In genomic region chr3:114417682-114418081, GRCh38 we compare ENCODE assay signal across 14 cellular contexts.
DNase-seq lines count a peak whose midpoint lies in the region; ATAC-seq and FAIRE-seq lines count a peak whose summit lies in the region.
"Had no signal": no experiment of that assay in that cellular context is flagged by ENCODE, and none has a peak within 500 bp of the region (broad histone marks: within the 10 kb centered on the region; RNA-seq: fewer than 3 reads in every experiment).

No MANE protein-coding gene starts in this region.

- peaks cover 12% of the 10 kb centered on the region for H3K79me2 ChIP-seq in ACC112 (ENCODE audit: control insufficient read depth, insufficient read depth, low read length, unreplicated experiment)

- no peaks in the 10 kb centered on the region for H3K36me3 ChIP-seq in ACC112 (ENCODE audit: insufficient read depth, low read length)
- H3K36me3 ChIP-seq: BE2C had no signal

- no peak overlapping the region for H2AFZ ChIP-seq in ACC112 (ENCODE audit: low read length, unreplicated experiment)

- no peaks in the 10 kb centered on the region for H3K27me3 ChIP-seq in ACC112 (ENCODE audit: insufficient read depth, low read length)
- H3K27me3 ChIP-seq: BE2C had no signal

- peak overlapping the region; percentile 66 for H3K4me3 ChIP-seq in ACC112 (ENCODE audit: low read depth, low read length)
- H3K4me3 ChIP-seq: skin epidermis had no signal

- peak overlapping the region; percentile 86 for H3K27ac ChIP-seq in ACC112 (ENCODE audit: low read depth, low read length)

- DNase-seq in fibroblast of gingiva (ENCODE audit: low read depth) (peak; percentile 62), HTR-8/SVneo (ENCODE audit: insufficient read length, low spot score) (no peak), iPS-NIHi11 (ENCODE audit: low spot score) (no peak), iPS-NIHi7 (ENCODE audit: extremely low spot score) (no peak), pons (ENCODE audit: low spot score) (no peak)
- DNase-seq: BE2C, islet precursor cell, naive B cell, OCI-M1, T-helper 17 cell had no signal

- no peak for FAIRE-seq in HTR-8/SVneo (lab: Jason Lieb, UNC)

- ATAC-seq in GM21423 (IDR thresholded peaks at IDR 0.05; ENCODE audit: unreplicated experiment): peak; percentile 8
- ATAC-seq in HG03442 (IDR thresholded peaks at IDR 0.05; ENCODE audit: unreplicated experiment): peak; percentile 17
- ATAC-seq: T-helper 17 cell had no signal

- H3K4me1 ChIP-seq in ACC112 (ENCODE audit: control insufficient read depth, insufficient read depth, low read length, unreplicated experiment): peaks cover 46% of the 10 kb centered on the region
